7 cellular contexts compared by ENCODE assay signal in genomic region chr19:58346961-58347929, GRCh38. TPM values are rescaled to one million over a fixed set of nuclear protein-coding genes. Genes with fewer than 3 reads are reported as not detected.
A peak's percentile ranks its signal among the peaks of the same experiment; 100 is the strongest.
DNase-seq lines count a peak whose midpoint lies in the region; ATAC-seq and TF ChIP-seq lines count a peak whose summit lies in the region.

No MANE protein-coding gene starts in this region.

- H3K27me3 ChIP-seq in WERI-Rb-1 (ENCODE audit: insufficient read depth, low read depth, severe bottlenecking) (no peaks in the 10 kb centered on the region), kidney epithelial cell (ENCODE audit: control insufficient read depth, insufficient read depth, low read length) (peaks cover 45% of the 10 kb centered on the region)

- ATAC-seq in GM18498 (IDR thresholded peaks at IDR 0.05; ENCODE audit: unreplicated experiment) (peak; percentile 90), HG02759 (IDR thresholded peaks at IDR 0.05; ENCODE audit: unreplicated experiment) (peak; percentile 94)

- no peaks in the 10 kb centered on the region for H3K9me3 ChIP-seq in WERI-Rb-1 (ENCODE audit: severe bottlenecking)

- no peak for TF ChIP-seq CTCF in WERI-Rb-1 (IDR thresholded peaks at IDR 0.05; ENCODE audit: low read depth, low read length)
- no peak for TF ChIP-seq CTCF in cardiac fibroblast (IDR thresholded peaks at IDR 0.05; ENCODE audit: low read depth, low read length)
- no peak for TF ChIP-seq CTCF in kidney epithelial cell (IDR thresholded peaks at IDR 0.05; ENCODE audit: insufficient read depth, low read length, poor library complexity, severe bottlenecking)

- no peaks in the 10 kb centered on the region; the same call in none of the 2 replicates for H3K36me3 ChIP-seq in WERI-Rb-1
- no peaks in the 10 kb centered on the region for H3K36me3 ChIP-seq in kidney epithelial cell (ENCODE audit: control insufficient read depth, insufficient read depth, low read length)

- DNase-seq in NCI-H2029 treated with DMSO at 0.1 percent for 48 hours (lab: John Stamatoyannopoulos, UW) (peak; percentile 19), WERI-Rb-1 (peak; percentile 75), cardiac fibroblast (ENCODE audit: low read depth in 2 of 2) (peak; percentile 66 to 73), kidney epithelial cell (ENCODE audit: low read depth) (no peak)
- peak; percentile 38 to 50 for DNase-seq in stimulated activated CD4-positive, alpha-beta T cell treated with anti-CD3 and anti-CD28 coated beads, Interleukin-15, amount 100 ng/mL, for 48 hours (ENCODE audit: low read depth in 2 of 2)

- H3K27ac ChIP-seq in WERI-Rb-1 = peak overlapping the region; percentile 61

- H3K4me3 ChIP-seq in WERI-Rb-1 (ENCODE audit: low read depth, low read length) (peak overlapping the region; percentile 79), cardiac fibroblast (replicated peaks in 1 of 2; ENCODE audit: low read depth in 2 of 2, low read length in 2 of 2) (peak overlapping the region; percentile 65 to 67), kidney epithelial cell (ENCODE audit: low read depth, low read length) (peak overlapping the region; percentile 47)

RNA-seq across cellular contexts. Expression of gene A1BG, which starts 6.0 kb away (rescaled TPM):
- 6.7 and 8.1 TPM in 2 replicates for total RNA-seq in kidney epithelial cell

RNA-seq across cellular contexts. Expression of gene ZNF497, which starts 15.3 kb away (rescaled TPM):
- total RNA-seq in kidney epithelial cell = 0.58 and 3.1 TPM in 2 replicates

RNA-seq across cellular contexts. Expression of gene ZSCAN22, which starts 20.5 kb away (rescaled TPM):
- 2.0 and 4.0 TPM in 2 replicates for total RNA-seq in kidney epithelial cell

RNA-seq across cellular contexts. Expression of gene ZNF837, which starts 33.6 kb away (rescaled TPM):
- total RNA-seq in kidney epithelial cell = 4.3 and 5.9 TPM in 2 replicates

RNA-seq across cellular contexts. Expression of gene RPS5, which starts 39.8 kb away (rescaled TPM):
- 2,403 and 2,550 TPM in 2 replicates for total RNA-seq in kidney epithelial cell
